8 cellular contexts compared by ENCODE assay signal in the genomic region with DNA sequence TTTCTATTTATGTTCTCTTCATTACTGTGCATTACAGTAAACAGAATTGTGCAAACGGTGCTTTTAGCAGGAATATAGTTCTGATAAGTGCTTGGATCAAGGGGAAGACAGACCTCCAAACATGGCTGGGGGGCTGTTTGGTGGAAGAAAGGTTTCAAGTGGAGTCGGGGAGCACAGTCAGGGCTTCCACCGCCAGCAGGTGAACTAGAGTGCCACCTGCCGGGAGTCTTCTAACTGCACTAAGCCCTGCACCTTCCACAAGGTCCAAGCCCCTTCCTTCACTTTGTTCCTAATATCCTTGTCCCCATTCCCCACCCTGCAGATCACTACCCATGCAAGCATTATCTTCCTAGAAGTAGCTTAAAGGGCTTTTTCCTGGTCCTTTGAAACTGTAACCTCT. TPM values are rescaled to one million over a fixed set of nuclear protein-coding genes. Genes with fewer than 3 reads are reported as not detected.
DNase-seq lines count a peak whose midpoint lies in the region; ATAC-seq and TF ChIP-seq lines count a peak whose summit lies in the region.

No MANE protein-coding gene starts in this region.

- H3K4me3 Mint-ChIP-seq in CD14-positive monocyte: no peak overlapping the region

- H3K27me3 ChIP-seq in WERI-Rb-1 (ENCODE audit: insufficient read depth, low read depth, severe bottlenecking) (no peaks in the 10 kb centered on the region), right lobe of liver (no peaks in the 10 kb centered on the region)

- H3K36me3 ChIP-seq in WERI-Rb-1: peaks cover 62% of the 10 kb centered on the region
- H3K36me3 ChIP-seq in right lobe of liver: no peaks in the 10 kb centered on the region

- H3K9me3 Mint-ChIP-seq in CD14-positive monocyte: peaks cover 0 to 11% (median 2%) of the 10 kb centered on the region in 7 donors

- TF ChIP-seq CTCF in WERI-Rb-1 (IDR thresholded peaks at IDR 0.05; ENCODE audit: low read depth, low read length) (peak; percentile 98), right lobe of liver (IDR thresholded peaks at IDR 0.05) (peak; percentile 33 to 47 (median 42)), CD14-positive monocyte (IDR thresholded peaks at IDR 0.05) (no peak)

- ATAC-seq in right lobe of liver (peak; percentile 30 to 56 (median 34)), HG03025 (IDR thresholded peaks at IDR 0.05; ENCODE audit: low FRiP score, unreplicated experiment) (no peak)

- intact Hi-C loops in right lobe of liver (cut with DNase I): no loop called here
- intact Hi-C loops in CD14-positive monocyte (cut with micrococcal nuclease): no loop called here

- H3K9me3 ChIP-seq in WERI-Rb-1 (ENCODE audit: severe bottlenecking) (no peaks in the 10 kb centered on the region), right lobe of liver (no peaks in the 10 kb centered on the region)

- peaks cover 3% of the 10 kb centered on the region for H3K4me1 Mint-ChIP-seq in CD14-positive monocyte

- H3K4me3 ChIP-seq in WERI-Rb-1 (ENCODE audit: low read depth, low read length) (no peak overlapping the region), right lobe of liver (peak overlapping the region in 1 of 3 donors; percentile 8)

- TF ChIP-seq RAD21 in Ishikawa (IDR thresholded peaks at IDR 0.05; ENCODE audit: low read depth): peak; percentile 46; the same call in 1 of the 2 replicates

- peaks cover 51 to 71% (median 52%) of the 10 kb centered on the region in 3 donors for H3K27me3 Mint-ChIP-seq in CD14-positive monocyte (ENCODE audit: low read depth in 3 of 3)

- peaks cover 0 to 68% (median 22%) of the 10 kb centered on the region in 4 donors for H3K4me1 ChIP-seq in right lobe of liver

- H3K27ac Mint-ChIP-seq in CD14-positive monocyte: peak overlapping the region in 1 of 7 donors; percentile 74

- no peak for TF ChIP-seq POLR2A in right lobe of liver (IDR thresholded peaks at IDR 0.05)

- 2% methylated on average over 3 of the region's 4 CpGs for WGBS in right lobe of liver (ENCODE audit: insufficient coverage, low coverage, low lambda C conversion rate, missing lambda C conversion rate)

- TF ChIP-seq EP300 in Ishikawa (IDR thresholded peaks at IDR 0.05; ENCODE audit: borderline replicate concordance): no peak

- DNase-seq in ELR (ENCODE audit: low read depth) (peak; percentile 45), WERI-Rb-1 (peak; percentile 70), right lobe of liver (no peak), NCI-H128 (lab: John Stamatoyannopoulos, UW; ENCODE audit: unreplicated experiment) (no peak), CD14-positive monocyte (ENCODE audit: low spot score) (no peak), T1000 (lab: John Stamatoyannopoulos, UW) (no peak)

- no peaks in the 10 kb centered on the region for H3K36me3 Mint-ChIP-seq in CD14-positive monocyte

- no peak overlapping the region for H3K27ac ChIP-seq in WERI-Rb-1
- H3K27ac ChIP-seq in right lobe of liver: peak overlapping the region in 1 of 3 donors; percentile 63

TF ChIP-seq in Ishikawa, 13 proteins besides CTCF, POLR2A, EP300 and RAD21:
- no peak for TF ChIP-seq TCF12 (IDR thresholded peaks at IDR 0.05; ENCODE audit: low read depth)
- TF ChIP-seq, protein P1, sequence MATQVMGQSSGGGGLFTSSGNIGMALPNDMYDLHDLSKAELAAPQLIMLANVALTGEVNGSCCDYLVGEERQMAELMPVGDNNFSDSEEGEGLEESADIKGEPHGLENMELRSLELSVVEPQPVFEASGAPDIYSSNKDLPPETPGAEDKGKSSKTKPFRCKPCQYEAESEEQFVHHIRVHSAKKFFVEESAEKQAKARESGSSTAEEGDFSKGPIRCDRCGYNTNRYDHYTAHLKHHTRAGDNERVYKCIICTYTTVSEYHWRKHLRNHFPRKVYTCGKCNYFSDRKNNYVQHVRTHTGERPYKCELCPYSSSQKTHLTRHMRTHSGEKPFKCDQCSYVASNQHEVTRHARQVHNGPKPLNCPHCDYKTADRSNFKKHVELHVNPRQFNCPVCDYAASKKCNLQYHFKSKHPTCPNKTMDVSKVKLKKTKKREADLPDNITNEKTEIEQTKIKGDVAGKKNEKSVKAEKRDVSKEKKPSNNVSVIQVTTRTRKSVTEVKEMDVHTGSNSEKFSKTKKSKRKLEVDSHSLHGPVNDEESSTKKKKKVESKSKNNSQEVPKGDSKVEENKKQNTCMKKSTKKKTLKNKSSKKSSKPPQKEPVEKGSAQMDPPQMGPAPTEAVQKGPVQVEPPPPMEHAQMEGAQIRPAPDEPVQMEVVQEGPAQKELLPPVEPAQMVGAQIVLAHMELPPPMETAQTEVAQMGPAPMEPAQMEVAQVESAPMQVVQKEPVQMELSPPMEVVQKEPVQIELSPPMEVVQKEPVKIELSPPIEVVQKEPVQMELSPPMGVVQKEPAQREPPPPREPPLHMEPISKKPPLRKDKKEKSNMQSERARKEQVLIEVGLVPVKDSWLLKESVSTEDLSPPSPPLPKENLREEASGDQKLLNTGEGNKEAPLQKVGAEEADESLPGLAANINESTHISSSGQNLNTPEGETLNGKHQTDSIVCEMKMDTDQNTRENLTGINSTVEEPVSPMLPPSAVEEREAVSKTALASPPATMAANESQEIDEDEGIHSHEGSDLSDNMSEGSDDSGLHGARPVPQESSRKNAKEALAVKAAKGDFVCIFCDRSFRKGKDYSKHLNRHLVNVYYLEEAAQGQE (IDR thresholded peaks at IDR 0.05; ENCODE audit: low read depth): no peak
- TF ChIP-seq YY1 (IDR thresholded peaks at IDR 0.05; ENCODE audit: low read depth): no peak
- TF ChIP-seq NFIC (IDR thresholded peaks at IDR 0.05): no peak
- TF ChIP-seq, protein P2, sequence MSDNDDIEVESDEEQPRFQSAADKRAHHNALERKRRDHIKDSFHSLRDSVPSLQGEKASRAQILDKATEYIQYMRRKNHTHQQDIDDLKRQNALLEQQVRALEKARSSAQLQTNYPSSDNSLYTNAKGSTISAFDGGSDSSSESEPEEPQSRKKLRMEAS (IDR thresholded peaks at IDR 0.05): no peak
- no peak for TF ChIP-seq CEBPB (IDR thresholded peaks at IDR 0.05)
- TF ChIP-seq TAF1 (IDR thresholded peaks at IDR 0.05; ENCODE audit: low read depth): no peak

RNA-seq across cellular contexts. Expression of a gene that starts 11.1 kb away (rescaled TPM):
- 10 to 100 TPM in 4 of 6 experiments, 1 to 10 TPM in 2; 7.7 to 25.8 (median 14.2) TPM for total RNA-seq in right lobe of liver
- not detected for polyA plus RNA-seq in CD14-positive monocyte

Comparison
In these comparisons a context has a peak if more than half of its experiments do, and no peak if none do; other contexts are left out.
1. DNase-seq: peak in ELR (single experiment) and WERI-Rb-1 (single experiment); none in right lobe of liver (0 of 3), NCI-H128 (single experiment), CD14-positive monocyte (single experiment) and T1000 (single experiment).